In genomic region chr1:118986839-118987430, GRCh38 we compare ENCODE assay signal across 9 cellular contexts. TPM values are rescaled to one million over a fixed set of nuclear protein-coding genes. Genes with fewer than 3 reads are reported as not detected.
DNase-seq lines count a peak whose midpoint lies in the region; ATAC-seq lines count a peak whose summit lies in the region.
"Had no signal": no experiment of that assay in that cellular context is flagged by ENCODE, and none has a peak within 500 bp of the region (broad histone marks: within the 10 kb centered on the region; RNA-seq: fewer than 3 reads in every experiment).

No MANE protein-coding gene starts in this region.

- H3K36me3 Mint-ChIP-seq in stimulated activated naive CD8-positive, alpha-beta T cell treated with anti-CD3 and anti-CD28 coated beads, Interleukin-15, Interleukin-2, amounts not matched to agents 100 ng/mL and 50 ng/mL, for 24 hours (ENCODE audit: low read depth), result peaks cover 12% of the 10 kb centered on the region
- no peaks in the 10 kb centered on the region for H3K36me3 Mint-ChIP-seq in dendritic cell treated with granulocyte-macrophage colony-stimulating factor and Interleukin-4, amounts not matched to agents 40 ng/mL and 50 ng/mL, for 4 days (ENCODE audit: low read depth)
- peaks cover 13 to 41% of the 10 kb centered on the region in 2 donors for H3K36me3 Mint-ChIP-seq in naive B cell

- peaks cover 25% of the 10 kb centered on the region for H3K4me1 Mint-ChIP-seq in stimulated activated naive CD8-positive, alpha-beta T cell treated with anti-CD3 and anti-CD28 coated beads, Interleukin-15, Interleukin-2, amounts not matched to agents 100 ng/mL and 50 ng/mL, for 24 hours (ENCODE audit: low read depth)
- peaks cover 54% of the 10 kb centered on the region for H3K4me1 Mint-ChIP-seq in dendritic cell treated with granulocyte-macrophage colony-stimulating factor and Interleukin-4, amounts not matched to agents 40 ng/mL and 50 ng/mL, for 4 days (ENCODE audit: low read depth)
- H3K4me1 Mint-ChIP-seq in naive B cell, result peaks cover 19 to 50% (median 49%) of the 10 kb centered on the region in 3 donors

- no peak for ATAC-seq in stimulated activated naive CD8-positive, alpha-beta T cell treated with anti-CD3 and anti-CD28 coated beads, Interleukin-15, Interleukin-2, amounts not matched to agents 100 U/mL and 50 U/mL, for 24 hours
- ATAC-seq in naive B cell (ENCODE audit: low read depth in 2 of 2) (no peak), GM18519 (IDR thresholded peaks at IDR 0.05; ENCODE audit: low FRiP score, unreplicated experiment) (no peak)

- H3K27me3 Mint-ChIP-seq in stimulated activated naive CD8-positive, alpha-beta T cell treated with anti-CD3 and anti-CD28 coated beads, Interleukin-15, Interleukin-2, amounts not matched to agents 100 ng/mL and 50 ng/mL, for 24 hours, result peaks cover 98% of the 10 kb centered on the region
- peaks cover 99% of the 10 kb centered on the region for H3K27me3 Mint-ChIP-seq in dendritic cell treated with granulocyte-macrophage colony-stimulating factor and Interleukin-4, amounts not matched to agents 40 ng/mL and 50 ng/mL, for 4 days
- H3K27me3 Mint-ChIP-seq in naive B cell, result peaks cover 88 to 98% (median 93%) of the 10 kb centered on the region in 3 donors

- DNase-seq in stimulated activated naive CD8-positive, alpha-beta T cell treated with anti-CD3 and anti-CD28 coated beads, Interleukin-15, Interleukin-2, amounts not matched to agents 100 U/mL and 50 U/mL, for 24 hours, result no peak
- DNase-seq in naive B cell (no peak), kidney glomerular epithelial cell (lab: John Stamatoyannopoulos, UW) (no peak), SW 1271 (lab: John Stamatoyannopoulos, UW) (no peak)
- no peak for DNase-seq in activated effector memory CD4-positive, alpha-beta T cell treated with Interleukin-2 at 50 U/mL for 16 hours
- DNase-seq: nucleus accumbens had no signal

- intact Hi-C loops in dendritic cell treated with granulocyte-macrophage colony-stimulating factor and Interleukin-4, amounts not matched to agents 40 ng/mL and 50 ng/mL, for 4 days (cut with micrococcal nuclease), result no loop called here

- H3K4me3 Mint-ChIP-seq in stimulated activated naive CD8-positive, alpha-beta T cell treated with anti-CD3 and anti-CD28 coated beads, Interleukin-15, Interleukin-2, amounts not matched to agents 100 ng/mL and 50 ng/mL, for 24 hours, result peak overlapping the region; percentile 35
- peak overlapping the region; percentile 66 for H3K4me3 Mint-ChIP-seq in dendritic cell treated with granulocyte-macrophage colony-stimulating factor and Interleukin-4, amounts not matched to agents 40 ng/mL and 50 ng/mL, for 4 days
- H3K4me3 Mint-ChIP-seq in naive B cell, result peak overlapping the region; percentile 36 to 83 (median 72)

- peaks cover 14% of the 10 kb centered on the region for H3K9me3 Mint-ChIP-seq in stimulated activated naive CD8-positive, alpha-beta T cell treated with anti-CD3 and anti-CD28 coated beads, Interleukin-15, Interleukin-2, amounts not matched to agents 100 ng/mL and 50 ng/mL, for 24 hours
- no peaks in the 10 kb centered on the region for H3K9me3 Mint-ChIP-seq in dendritic cell treated with granulocyte-macrophage colony-stimulating factor and Interleukin-4, amounts not matched to agents 40 ng/mL and 50 ng/mL, for 4 days
- peaks cover 0 to 58% (median 35%) of the 10 kb centered on the region in 7 donors for H3K9me3 Mint-ChIP-seq in naive B cell

- no peak overlapping the region for H3K27ac Mint-ChIP-seq in stimulated activated naive CD8-positive, alpha-beta T cell treated with anti-CD3 and anti-CD28 coated beads, Interleukin-15, Interleukin-2, amounts not matched to agents 100 ng/mL and 50 ng/mL, for 24 hours
- H3K27ac Mint-ChIP-seq in dendritic cell treated with granulocyte-macrophage colony-stimulating factor and Interleukin-4, amounts not matched to agents 40 ng/mL and 50 ng/mL, for 4 days, result no peak overlapping the region
- peak overlapping the region in 4 of 6 donors; percentile 69 to 92 (median 82) for H3K27ac Mint-ChIP-seq in naive B cell

RNA-seq across cellular contexts. Expression of gene TBX15, which starts 1.2 kb away (rescaled TPM):
- polyA plus RNA-seq in naive B cell (ENCODE audit: low read depth in 6 of 6), result not detected

Comparison
In these comparisons a context has a peak if more than half of its experiments do, and no peak if none do; other contexts are left out.
1. H3K27ac Mint-ChIP-seq: peak in naive B cell (4 of 6); none in stimulated activated naive CD8-positive, alpha-beta T cell treated with anti-CD3 and anti-CD28 coated beads, Interleukin-15, Interleukin-2, amounts not matched to agents 100 ng/mL and 50 ng/mL, for 24 hours (single experiment) and dendritic cell treated with granulocyte-macrophage colony-stimulating factor and Interleukin-4, amounts not matched to agents 40 ng/mL and 50 ng/mL, for 4 days (single experiment).
2. Peak in every context shown above with its lines, with median percentiles within 50 percentile points of each other: H3K4me3 Mint-ChIP-seq.